In genomic region chr11:833114-833791, GRCh38 we compare ENCODE assay signal across 8 cellular contexts. TPM values are rescaled to one million over a fixed set of nuclear protein-coding genes. Genes with fewer than 3 reads are reported as not detected.
A peak's percentile ranks its signal among the peaks of the same experiment; 100 is the strongest.
DNase-seq lines count a peak whose midpoint lies in the region; ATAC-seq, FAIRE-seq and TF ChIP-seq lines count a peak whose summit lies in the region.

No MANE protein-coding gene starts in this region.

- H3K36me3 ChIP-seq in ACC112 (ENCODE audit: insufficient read depth, low read length) (peaks cover 3% of the 10 kb centered on the region; the same call in 1 of the 2 replicates), Panc1 (ENCODE audit: control insufficient read depth, insufficient read depth, low read length) (peaks cover 5% of the 10 kb centered on the region; the same call in 1 of the 2 replicates), bronchial epithelial cell (ENCODE audit: control insufficient read depth, insufficient read depth, low read length) (peaks cover 23% of the 10 kb centered on the region), subcutaneous abdominal adipose tissue (ENCODE audit: control insufficient read depth in 5 of 5, insufficient read depth in 5 of 5, low read length in 5 of 5) (peaks cover 0 to 22% (median 22%) of the 10 kb centered on the region in 5 donors)

- no peak for DNase-seq in Panc1 (ENCODE audit: low read depth, low spot score)
- DNase-seq in bronchial epithelial cell (ENCODE audit: low read depth): no peak
- DNase-seq in left colon: peak; percentile 58 to 76
- DNase-seq in D721Med (ENCODE audit: insufficient read length, low spot score): no peak
- no peak for DNase-seq in stimulated activated CD4-positive, alpha-beta T cell treated with anti-CD3 and anti-CD28 coated beads, Interleukin-1b, Interleukin-23, amount 100 ng/mL, for 48 hours

- POLR2A ChIA-PET in Panc1 (lab: Charles Lee): interaction anchor here (0.5 kb wide), 1 partner anchor 166 kb away, joined by 3 read pairs; no protein-coding TSS in a partner anchor

- FAIRE-seq in bronchial epithelial cell (lab: Jason Lieb, UNC) (no peak), D721Med (lab: Jason Lieb, UNC) (no peak)

- TF ChIP-seq CTCF in Panc1 (IDR thresholded peaks at IDR 0.05) (no peak), bronchial epithelial cell (IDR thresholded peaks at IDR 0.05; ENCODE audit: insufficient read depth, low read length, severe bottlenecking) (no peak), D721Med (IDR thresholded peaks at IDR 0.05; ENCODE audit: insufficient read depth, missing control alignments) (no peak)

- intact Hi-C loops in Panc1 (cut with micrococcal nuclease; ENCODE audit: unreplicated experiment) (no loop called here), left colon (cut with DNase I, micrococcal nuclease) (no loop called here)

- no peaks in the 10 kb centered on the region for H3K9me3 ChIP-seq in Panc1 (ENCODE audit: control insufficient read depth, insufficient read depth, low read depth, low read length)
- H3K9me3 ChIP-seq in subcutaneous abdominal adipose tissue (ENCODE audit: control insufficient read depth in 5 of 5, low read length in 5 of 5): no peaks in the 10 kb centered on the region

- BruUV-seq in Panc1 (replicated peaks; lab: Mats Ljungman, UMichigan): no TSS peak

- H3K4me1 ChIP-seq in ACC112 (ENCODE audit: control insufficient read depth, insufficient read depth, low read length, unreplicated experiment): peaks cover 49% of the 10 kb centered on the region
- H3K4me1 ChIP-seq in Panc1 (ENCODE audit: control insufficient read depth, insufficient read depth, low read length): peaks cover 58% of the 10 kb centered on the region
- peaks cover 6 to 82% (median 68%) of the 10 kb centered on the region in 5 donors for H3K4me1 ChIP-seq in subcutaneous abdominal adipose tissue (ENCODE audit: control insufficient read depth in 5 of 5, insufficient read depth in 5 of 5, low read length in 5 of 5)

- peak overlapping the region; percentile 64 to 95 (median 77) for H3K9ac ChIP-seq in subcutaneous abdominal adipose tissue (ENCODE audit: low read length in 5 of 5)

- CTCF ChIA-PET in Panc1 (lab: Charles Lee): no interaction called here

- H3K27ac ChIP-seq in ACC112 (ENCODE audit: low read depth, low read length) (peak overlapping the region; percentile 88), Panc1 (ENCODE audit: low read length) (peak overlapping the region; percentile 93), subcutaneous abdominal adipose tissue (ENCODE audit: low read depth, low read length) (peak overlapping the region; percentile 94)

- H3K4me3 ChIP-seq in ACC112 (ENCODE audit: low read depth, low read length): peak overlapping the region; percentile 98
- peak overlapping the region; percentile 78 to 89 for H3K4me3 ChIP-seq in Panc1 (ENCODE audit: low read depth in 2 of 2, low read length in 2 of 2)
- peak overlapping the region; percentile 67 for H3K4me3 ChIP-seq in bronchial epithelial cell (ENCODE audit: low read depth, low read length)
- H3K4me3 ChIP-seq in subcutaneous abdominal adipose tissue (ENCODE audit: low read depth in 1 of 5, low read length in 5 of 5): peak overlapping the region; percentile 69 to 81 (median 77)

- ATAC-seq in GM19035 (IDR thresholded peaks at IDR 0.05; ENCODE audit: unreplicated experiment) (peak; percentile 29), Panc1 (no peak), left colon (peak; percentile 51)

- H2AFZ ChIP-seq in ACC112 (ENCODE audit: low read length, unreplicated experiment): no peak overlapping the region

- H3K27me3 ChIP-seq in ACC112 (ENCODE audit: insufficient read depth, low read length) (peaks cover 6% of the 10 kb centered on the region; the same call in 1 of the 2 replicates), Panc1 (ENCODE audit: control insufficient read depth, insufficient read depth, low read length) (no peaks in the 10 kb centered on the region), bronchial epithelial cell (ENCODE audit: control insufficient read depth, insufficient read depth, low read length) (peaks cover 2% of the 10 kb centered on the region), subcutaneous abdominal adipose tissue (ENCODE audit: control insufficient read depth in 5 of 5, insufficient read depth in 4 of 5, low read length in 5 of 5) (no peaks in the 10 kb centered on the region)

- in situ Hi-C loops in Panc1 (cut with HindIII; ENCODE audit: low pct_unique_long_range_greater_than_20kb, low sequenced_read_pairs): no loop called here

- peaks cover 26% of the 10 kb centered on the region for H3K79me2 ChIP-seq in ACC112 (ENCODE audit: control insufficient read depth, insufficient read depth, low read length, unreplicated experiment)

RNA-seq across cellular contexts. Expression of gene CD151, which starts 0.5 kb away (rescaled TPM):
- total RNA-seq in Panc1 (2021; ENCODE audit: unreplicated experiment) (680 TPM), bronchial epithelial cell (321 and 324 TPM in 2 replicates), left colon (100 to 1,000 TPM; 443 to 462 TPM)
- polyA plus RNA-seq in Panc1 (2012; ENCODE audit: insufficient read length): 1,015 TPM

RNA-seq across cellular contexts. Expression of gene CRACR2B, which starts 5.5 kb away (rescaled TPM):
- total RNA-seq in Panc1 (2021; ENCODE audit: unreplicated experiment): 132 TPM
- 167 TPM for polyA plus RNA-seq in Panc1 (2012; ENCODE audit: insufficient read length)
- total RNA-seq in bronchial epithelial cell: 0.51 and 0.53 TPM in 2 replicates
- total RNA-seq in left colon: 100 to 1,000 TPM; 117 to 122 TPM

RNA-seq across cellular contexts. Expression of gene POLR2L, which starts 9.1 kb away (rescaled TPM):
- 673 TPM for total RNA-seq in Panc1 (2021; ENCODE audit: unreplicated experiment)
- 2,061 TPM for polyA plus RNA-seq in Panc1 (2012; ENCODE audit: insufficient read length)
- total RNA-seq in bronchial epithelial cell: 8.7 and 51.6 TPM in 2 replicates
- total RNA-seq in left colon: 10 to 100 TPM; 79.4 to 83.1 TPM

RNA-seq across cellular contexts. Expression of gene TSPAN4, which starts 9.4 kb away (rescaled TPM):
- total RNA-seq in Panc1 (2021; ENCODE audit: unreplicated experiment) (187 TPM), bronchial epithelial cell (50.8 and 71.6 TPM in 2 replicates), left colon (10 to 100 TPM; 11.7 to 20.2 TPM)
- 257 TPM for polyA plus RNA-seq in Panc1 (2012; ENCODE audit: insufficient read length)

RNA-seq across cellular contexts. Expression of gene PNPLA2, which starts 14.5 kb away (rescaled TPM):
- total RNA-seq in Panc1 (2021; ENCODE audit: unreplicated experiment) (244 TPM), bronchial epithelial cell (9.0 and 15.6 TPM in 2 replicates), left colon (100 to 1,000 TPM; 161 to 222 TPM)
- polyA plus RNA-seq in Panc1 (2012; ENCODE audit: insufficient read length): 377 TPM

Comparison
In these comparisons a context has a peak if more than half of its experiments do, and no peak if none do; other contexts are left out.
1. DNase-seq: peak in left colon (2 of 2); none in Panc1 (single experiment), bronchial epithelial cell (single experiment), D721Med (single experiment) and stimulated activated CD4-positive, alpha-beta T cell treated with anti-CD3 and anti-CD28 coated beads, Interleukin-1b, Interleukin-23, amount 100 ng/mL, for 48 hours (single experiment).
2. RNA of gene CRACR2B, which starts 5.5 kb away (total RNA-seq): 132 TPM in Panc1 (single experiment) and 117 to 122 TPM in left colon; 0.51 to 0.53 TPM in bronchial epithelial cell; every median in the first group is over 10 times any median in the second.
3. Peak in every context shown above with its lines, with median percentiles within 50 percentile points of each other: H3K27ac ChIP-seq and H3K4me3 ChIP-seq.